Comparison of ENCODE assay signal across 9 cellular contexts in genomic region chr4:174853629-174854028, GRCh38. TPM values are rescaled to one million over a fixed set of nuclear protein-coding genes. Genes with fewer than 3 reads are reported as not detected.
"Had no signal": no experiment of that assay in that cellular context is flagged by ENCODE, and none has a peak within 500 bp of the region (broad histone marks: within the 10 kb centered on the region; RNA-seq: fewer than 3 reads in every experiment).

No MANE protein-coding gene starts in this region.

- H3K27ac ChIP-seq: GM23248, HL-60 had no signal

- H3K4me1 ChIP-seq: HAP-1 had no signal

- H2AFZ ChIP-seq: GM23248 had no signal

- DNase-seq: GM23248, GOT3, H7, HFFc6 had no signal

- H3K9me3 ChIP-seq: HAP-1 had no signal

- H3K36me3 ChIP-seq: HAP-1 had no signal

- H3K4me3 ChIP-seq: GM23248, HAP-1 had no signal

RNA-seq across cellular contexts. Expression of gene GLRA3, which starts 24.6 kb away (rescaled TPM):
- total RNA-seq: GM23248, H4, HepG2, HFFc6, HT1080 had no signal
